ENCODE assay signal across 1 cellular context in the genomic region with DNA sequence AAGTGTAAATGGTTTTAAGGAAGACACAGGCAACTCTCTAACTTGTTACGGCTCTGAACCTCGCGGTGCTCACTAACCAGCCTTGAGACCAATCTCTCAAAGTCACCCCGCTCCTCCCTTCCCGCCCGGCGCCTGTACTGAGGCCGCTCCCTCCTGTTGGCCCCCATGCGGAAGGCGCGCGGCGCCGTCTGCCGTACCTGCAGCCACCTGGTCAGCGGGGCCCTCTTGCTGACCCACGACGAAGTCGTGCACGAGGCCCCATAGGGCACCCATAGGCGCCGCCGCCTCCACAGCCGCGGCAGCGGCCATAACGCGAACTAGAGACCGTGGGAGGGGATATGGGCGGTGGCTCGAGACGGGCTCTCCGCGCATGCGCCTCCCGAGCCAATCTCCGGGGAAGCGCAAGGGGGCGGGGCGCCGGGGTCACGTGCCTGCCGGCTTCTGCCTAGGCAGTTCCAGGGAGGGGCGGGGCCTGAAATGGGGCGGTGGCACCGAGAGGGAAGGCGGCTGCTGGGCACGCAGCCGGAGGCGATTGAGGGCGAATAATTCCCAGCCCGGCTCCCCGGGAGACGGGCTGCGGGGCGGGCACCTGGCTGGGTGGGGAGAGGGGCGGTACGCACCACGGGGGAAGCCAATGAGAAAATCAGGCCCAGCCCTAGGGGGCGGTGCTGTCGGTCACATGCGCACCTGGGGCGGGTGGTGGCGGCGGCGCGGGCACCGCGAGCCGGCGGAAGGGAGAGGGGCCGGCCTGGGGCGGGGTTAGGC.
TF ChIP-seq lines count a peak whose summit lies in the region.

A gene with protein sequence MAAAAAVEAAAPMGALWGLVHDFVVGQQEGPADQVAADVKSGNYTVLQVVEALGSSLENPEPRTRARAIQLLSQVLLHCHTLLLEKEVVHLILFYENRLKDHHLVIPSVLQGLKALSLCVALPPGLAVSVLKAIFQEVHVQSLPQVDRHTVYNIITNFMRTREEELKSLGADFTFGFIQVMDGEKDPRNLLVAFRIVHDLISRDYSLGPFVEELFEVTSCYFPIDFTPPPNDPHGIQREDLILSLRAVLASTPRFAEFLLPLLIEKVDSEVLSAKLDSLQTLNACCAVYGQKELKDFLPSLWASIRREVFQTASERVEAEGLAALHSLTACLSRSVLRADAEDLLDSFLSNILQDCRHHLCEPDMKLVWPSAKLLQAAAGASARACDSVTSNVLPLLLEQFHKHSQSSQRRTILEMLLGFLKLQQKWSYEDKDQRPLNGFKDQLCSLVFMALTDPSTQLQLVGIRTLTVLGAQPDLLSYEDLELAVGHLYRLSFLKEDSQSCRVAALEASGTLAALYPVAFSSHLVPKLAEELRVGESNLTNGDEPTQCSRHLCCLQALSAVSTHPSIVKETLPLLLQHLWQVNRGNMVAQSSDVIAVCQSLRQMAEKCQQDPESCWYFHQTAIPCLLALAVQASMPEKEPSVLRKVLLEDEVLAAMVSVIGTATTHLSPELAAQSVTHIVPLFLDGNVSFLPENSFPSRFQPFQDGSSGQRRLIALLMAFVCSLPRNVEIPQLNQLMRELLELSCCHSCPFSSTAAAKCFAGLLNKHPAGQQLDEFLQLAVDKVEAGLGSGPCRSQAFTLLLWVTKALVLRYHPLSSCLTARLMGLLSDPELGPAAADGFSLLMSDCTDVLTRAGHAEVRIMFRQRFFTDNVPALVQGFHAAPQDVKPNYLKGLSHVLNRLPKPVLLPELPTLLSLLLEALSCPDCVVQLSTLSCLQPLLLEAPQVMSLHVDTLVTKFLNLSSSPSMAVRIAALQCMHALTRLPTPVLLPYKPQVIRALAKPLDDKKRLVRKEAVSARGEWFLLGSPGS (minus strand): TSS at position 347 of the 765 bp plus-strand sequence. CDS start 38 bp downstream, at position 309.

TF ChIP-seq in WTC11, 78 proteins besides CTCF, POLR2A, EP300 and RAD21 (continued from another document and continues in another):
- TF ChIP-seq ESRRA (CRISPR knock-in tag; IDR thresholded peaks at IDR 0.05; ENCODE audit: borderline replicate concordance) (no peak), FOXJ3 (CRISPR knock-in tag; IDR thresholded peaks at IDR 0.05; ENCODE audit: borderline replicate concordance) (no peak), SOX15 (CRISPR knock-in tag; IDR thresholded peaks at IDR 0.05) (no peak), CBFB (CRISPR knock-in tag; IDR thresholded peaks at IDR 0.05; ENCODE audit: low read depth) (0 out of 2 replicates have a peak, but pooled peaks have one; percentile 87), NR3C1 (CRISPR knock-in tag; conservative IDR thresholded peaks at IDR 0.05; ENCODE audit: low read depth) (0 out of 2 replicates have a peak, but pooled peaks have one; percentile 90), SP1 (CRISPR knock-in tag; conservative IDR thresholded peaks at IDR 0.05) (peak; percentile 79), ZNF219 (CRISPR knock-in tag; IDR thresholded peaks at IDR 0.05; ENCODE audit: borderline replicate concordance) (0 out of 2 replicates have a peak, but pooled peaks have one; percentile 37), ZNF671 (CRISPR knock-in tag; IDR thresholded peaks at IDR 0.05) (no peak), JUN (CRISPR knock-in tag; IDR thresholded peaks at IDR 0.05) (peak; percentile 73), TEAD4 (CRISPR knock-in tag; IDR thresholded peaks at IDR 0.05) (no peak), FOXK1 (CRISPR knock-in tag; IDR thresholded peaks at IDR 0.05) (peak; percentile 7; the same call in 1 of the 2 replicates), ZNF396 (CRISPR knock-in tag; IDR thresholded peaks at IDR 0.05; ENCODE audit: borderline replicate concordance) (no peak), ZBTB21 (CRISPR knock-in tag; IDR thresholded peaks at IDR 0.05; ENCODE audit: borderline replicate concordance) (peak; percentile 63; the same call in 1 of the 2 replicates), FOXP1 (CRISPR knock-in tag; IDR thresholded peaks at IDR 0.05; ENCODE audit: borderline replicate concordance) (no peak; the same call in 1 of the 2 replicates), NR2C2 (CRISPR knock-in tag; IDR thresholded peaks at IDR 0.05) (no peak), NFYB (CRISPR knock-in tag; conservative IDR thresholded peaks at IDR 0.05; ENCODE audit: low read depth) (no peak; the same call in 1 of the 2 replicates), NFE2L1 (CRISPR knock-in tag; IDR thresholded peaks at IDR 0.05) (no peak), TEAD1 (CRISPR knock-in tag; IDR thresholded peaks at IDR 0.05) (peak; percentile 84; the same call in 1 of the 2 replicates), RELA (CRISPR knock-in tag; IDR thresholded peaks at IDR 0.05; ENCODE audit: borderline replicate concordance) (no peak)
- TF ChIP-seq, protein P1, sequence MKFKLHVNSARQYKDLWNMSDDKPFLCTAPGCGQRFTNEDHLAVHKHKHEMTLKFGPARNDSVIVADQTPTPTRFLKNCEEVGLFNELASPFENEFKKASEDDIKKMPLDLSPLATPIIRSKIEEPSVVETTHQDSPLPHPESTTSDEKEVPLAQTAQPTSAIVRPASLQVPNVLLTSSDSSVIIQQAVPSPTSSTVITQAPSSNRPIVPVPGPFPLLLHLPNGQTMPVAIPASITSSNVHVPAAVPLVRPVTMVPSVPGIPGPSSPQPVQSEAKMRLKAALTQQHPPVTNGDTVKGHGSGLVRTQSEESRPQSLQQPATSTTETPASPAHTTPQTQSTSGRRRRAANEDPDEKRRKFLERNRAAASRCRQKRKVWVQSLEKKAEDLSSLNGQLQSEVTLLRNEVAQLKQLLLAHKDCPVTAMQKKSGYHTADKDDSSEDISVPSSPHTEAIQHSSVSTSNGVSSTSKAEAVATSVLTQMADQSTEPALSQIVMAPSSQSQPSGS (CRISPR knock-in tag; IDR thresholded peaks at IDR 0.05; ENCODE audit: borderline replicate concordance, low read depth) = no peak
- TF ChIP-seq, protein P2, sequence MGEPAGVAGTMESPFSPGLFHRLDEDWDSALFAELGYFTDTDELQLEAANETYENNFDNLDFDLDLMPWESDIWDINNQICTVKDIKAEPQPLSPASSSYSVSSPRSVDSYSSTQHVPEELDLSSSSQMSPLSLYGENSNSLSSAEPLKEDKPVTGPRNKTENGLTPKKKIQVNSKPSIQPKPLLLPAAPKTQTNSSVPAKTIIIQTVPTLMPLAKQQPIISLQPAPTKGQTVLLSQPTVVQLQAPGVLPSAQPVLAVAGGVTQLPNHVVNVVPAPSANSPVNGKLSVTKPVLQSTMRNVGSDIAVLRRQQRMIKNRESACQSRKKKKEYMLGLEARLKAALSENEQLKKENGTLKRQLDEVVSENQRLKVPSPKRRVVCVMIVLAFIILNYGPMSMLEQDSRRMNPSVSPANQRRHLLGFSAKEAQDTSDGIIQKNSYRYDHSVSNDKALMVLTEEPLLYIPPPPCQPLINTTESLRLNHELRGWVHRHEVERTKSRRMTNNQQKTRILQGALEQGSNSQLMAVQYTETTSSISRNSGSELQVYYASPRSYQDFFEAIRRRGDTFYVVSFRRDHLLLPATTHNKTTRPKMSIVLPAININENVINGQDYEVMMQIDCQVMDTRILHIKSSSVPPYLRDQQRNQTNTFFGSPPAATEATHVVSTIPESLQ (CRISPR knock-in tag; IDR thresholded peaks at IDR 0.05) = no peak
- TF ChIP-seq, protein P3, sequence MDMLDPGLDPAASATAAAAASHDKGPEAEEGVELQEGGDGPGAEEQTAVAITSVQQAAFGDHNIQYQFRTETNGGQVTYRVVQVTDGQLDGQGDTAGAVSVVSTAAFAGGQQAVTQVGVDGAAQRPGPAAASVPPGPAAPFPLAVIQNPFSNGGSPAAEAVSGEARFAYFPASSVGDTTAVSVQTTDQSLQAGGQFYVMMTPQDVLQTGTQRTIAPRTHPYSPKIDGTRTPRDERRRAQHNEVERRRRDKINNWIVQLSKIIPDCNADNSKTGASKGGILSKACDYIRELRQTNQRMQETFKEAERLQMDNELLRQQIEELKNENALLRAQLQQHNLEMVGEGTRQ (CRISPR knock-in tag; IDR thresholded peaks at IDR 0.05) = peak; percentile 97
- TF ChIP-seq, protein P4, sequence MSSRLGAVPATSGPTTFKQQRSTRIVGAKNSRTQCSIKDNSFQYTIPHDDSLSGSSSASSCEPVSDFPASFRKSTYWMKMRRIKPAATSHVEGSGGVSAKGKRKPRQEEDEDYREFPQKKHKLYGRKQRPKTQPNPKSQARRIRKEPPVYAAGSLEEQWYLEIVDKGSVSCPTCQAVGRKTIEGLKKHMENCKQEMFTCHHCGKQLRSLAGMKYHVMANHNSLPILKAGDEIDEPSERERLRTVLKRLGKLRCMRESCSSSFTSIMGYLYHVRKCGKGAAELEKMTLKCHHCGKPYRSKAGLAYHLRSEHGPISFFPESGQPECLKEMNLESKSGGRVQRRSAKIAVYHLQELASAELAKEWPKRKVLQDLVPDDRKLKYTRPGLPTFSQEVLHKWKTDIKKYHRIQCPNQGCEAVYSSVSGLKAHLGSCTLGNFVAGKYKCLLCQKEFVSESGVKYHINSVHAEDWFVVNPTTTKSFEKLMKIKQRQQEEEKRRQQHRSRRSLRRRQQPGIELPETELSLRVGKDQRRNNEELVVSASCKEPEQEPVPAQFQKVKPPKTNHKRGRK (CRISPR knock-in tag; IDR thresholded peaks at IDR 0.05; ENCODE audit: borderline replicate concordance) = no peak
- TF ChIP-seq, protein P5, sequence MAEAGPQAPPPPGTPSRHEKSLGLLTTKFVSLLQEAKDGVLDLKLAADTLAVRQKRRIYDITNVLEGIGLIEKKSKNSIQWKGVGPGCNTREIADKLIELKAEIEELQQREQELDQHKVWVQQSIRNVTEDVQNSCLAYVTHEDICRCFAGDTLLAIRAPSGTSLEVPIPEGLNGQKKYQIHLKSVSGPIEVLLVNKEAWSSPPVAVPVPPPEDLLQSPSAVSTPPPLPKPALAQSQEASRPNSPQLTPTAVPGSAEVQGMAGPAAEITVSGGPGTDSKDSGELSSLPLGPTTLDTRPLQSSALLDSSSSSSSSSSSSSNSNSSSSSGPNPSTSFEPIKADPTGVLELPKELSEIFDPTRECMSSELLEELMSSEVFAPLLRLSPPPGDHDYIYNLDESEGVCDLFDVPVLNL (CRISPR knock-in tag; IDR thresholded peaks at IDR 0.05; ENCODE audit: borderline replicate concordance, low read depth) = no peak
- TF ChIP-seq, protein P6, sequence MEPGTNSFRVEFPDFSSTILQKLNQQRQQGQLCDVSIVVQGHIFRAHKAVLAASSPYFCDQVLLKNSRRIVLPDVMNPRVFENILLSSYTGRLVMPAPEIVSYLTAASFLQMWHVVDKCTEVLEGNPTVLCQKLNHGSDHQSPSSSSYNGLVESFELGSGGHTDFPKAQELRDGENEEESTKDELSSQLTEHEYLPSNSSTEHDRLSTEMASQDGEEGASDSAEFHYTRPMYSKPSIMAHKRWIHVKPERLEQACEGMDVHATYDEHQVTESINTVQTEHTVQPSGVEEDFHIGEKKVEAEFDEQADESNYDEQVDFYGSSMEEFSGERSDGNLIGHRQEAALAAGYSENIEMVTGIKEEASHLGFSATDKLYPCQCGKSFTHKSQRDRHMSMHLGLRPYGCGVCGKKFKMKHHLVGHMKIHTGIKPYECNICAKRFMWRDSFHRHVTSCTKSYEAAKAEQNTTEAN (CRISPR knock-in tag; IDR thresholded peaks at IDR 0.05) = no peak
- TF ChIP-seq, protein P7, sequence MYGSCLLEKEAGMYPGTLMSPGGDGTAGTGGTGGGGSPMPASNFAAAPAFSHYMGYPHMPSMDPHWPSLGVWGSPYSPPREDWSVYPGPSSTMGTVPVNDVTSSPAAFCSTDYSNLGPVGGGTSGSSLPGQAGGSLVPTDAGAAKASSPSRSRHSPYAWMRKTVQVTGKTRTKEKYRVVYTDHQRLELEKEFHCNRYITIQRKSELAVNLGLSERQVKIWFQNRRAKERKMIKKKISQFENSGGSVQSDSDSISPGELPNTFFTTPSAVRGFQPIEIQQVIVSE (CRISPR knock-in tag; IDR thresholded peaks at IDR 0.05; ENCODE audit: borderline replicate concordance) = no peak
- TF ChIP-seq, protein P8, sequence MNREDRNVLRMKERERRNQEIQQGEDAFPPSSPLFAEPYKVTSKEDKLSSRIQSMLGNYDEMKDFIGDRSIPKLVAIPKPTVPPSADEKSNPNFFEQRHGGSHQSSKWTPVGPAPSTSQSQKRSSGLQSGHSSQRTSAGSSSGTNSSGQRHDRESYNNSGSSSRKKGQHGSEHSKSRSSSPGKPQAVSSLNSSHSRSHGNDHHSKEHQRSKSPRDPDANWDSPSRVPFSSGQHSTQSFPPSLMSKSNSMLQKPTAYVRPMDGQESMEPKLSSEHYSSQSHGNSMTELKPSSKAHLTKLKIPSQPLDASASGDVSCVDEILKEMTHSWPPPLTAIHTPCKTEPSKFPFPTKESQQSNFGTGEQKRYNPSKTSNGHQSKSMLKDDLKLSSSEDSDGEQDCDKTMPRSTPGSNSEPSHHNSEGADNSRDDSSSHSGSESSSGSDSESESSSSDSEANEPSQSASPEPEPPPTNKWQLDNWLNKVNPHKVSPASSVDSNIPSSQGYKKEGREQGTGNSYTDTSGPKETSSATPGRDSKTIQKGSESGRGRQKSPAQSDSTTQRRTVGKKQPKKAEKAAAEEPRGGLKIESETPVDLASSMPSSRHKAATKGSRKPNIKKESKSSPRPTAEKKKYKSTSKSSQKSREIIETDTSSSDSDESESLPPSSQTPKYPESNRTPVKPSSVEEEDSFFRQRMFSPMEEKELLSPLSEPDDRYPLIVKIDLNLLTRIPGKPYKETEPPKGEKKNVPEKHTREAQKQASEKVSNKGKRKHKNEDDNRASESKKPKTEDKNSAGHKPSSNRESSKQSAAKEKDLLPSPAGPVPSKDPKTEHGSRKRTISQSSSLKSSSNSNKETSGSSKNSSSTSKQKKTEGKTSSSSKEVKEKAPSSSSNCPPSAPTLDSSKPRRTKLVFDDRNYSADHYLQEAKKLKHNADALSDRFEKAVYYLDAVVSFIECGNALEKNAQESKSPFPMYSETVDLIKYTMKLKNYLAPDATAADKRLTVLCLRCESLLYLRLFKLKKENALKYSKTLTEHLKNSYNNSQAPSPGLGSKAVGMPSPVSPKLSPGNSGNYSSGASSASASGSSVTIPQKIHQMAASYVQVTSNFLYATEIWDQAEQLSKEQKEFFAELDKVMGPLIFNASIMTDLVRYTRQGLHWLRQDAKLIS (CRISPR knock-in tag; IDR thresholded peaks at IDR 0.05; ENCODE audit: borderline replicate concordance) = peak; percentile 86; the same call in 1 of the 2 replicates
- TF ChIP-seq, protein P9, sequence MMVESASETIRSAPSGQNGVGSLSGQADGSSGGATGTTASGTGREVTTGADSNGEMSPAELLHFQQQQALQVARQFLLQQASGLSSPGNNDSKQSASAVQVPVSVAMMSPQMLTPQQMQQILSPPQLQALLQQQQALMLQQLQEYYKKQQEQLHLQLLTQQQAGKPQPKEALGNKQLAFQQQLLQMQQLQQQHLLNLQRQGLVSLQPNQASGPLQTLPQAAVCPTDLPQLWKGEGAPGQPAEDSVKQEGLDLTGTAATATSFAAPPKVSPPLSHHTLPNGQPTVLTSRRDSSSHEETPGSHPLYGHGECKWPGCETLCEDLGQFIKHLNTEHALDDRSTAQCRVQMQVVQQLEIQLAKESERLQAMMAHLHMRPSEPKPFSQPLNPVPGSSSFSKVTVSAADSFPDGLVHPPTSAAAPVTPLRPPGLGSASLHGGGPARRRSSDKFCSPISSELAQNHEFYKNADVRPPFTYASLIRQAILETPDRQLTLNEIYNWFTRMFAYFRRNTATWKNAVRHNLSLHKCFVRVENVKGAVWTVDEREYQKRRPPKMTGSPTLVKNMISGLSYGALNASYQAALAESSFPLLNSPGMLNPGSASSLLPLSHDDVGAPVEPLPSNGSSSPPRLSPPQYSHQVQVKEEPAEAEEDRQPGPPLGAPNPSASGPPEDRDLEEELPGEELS (CRISPR knock-in tag; IDR thresholded peaks at IDR 0.05) = no peak
